In the genomic region with DNA sequence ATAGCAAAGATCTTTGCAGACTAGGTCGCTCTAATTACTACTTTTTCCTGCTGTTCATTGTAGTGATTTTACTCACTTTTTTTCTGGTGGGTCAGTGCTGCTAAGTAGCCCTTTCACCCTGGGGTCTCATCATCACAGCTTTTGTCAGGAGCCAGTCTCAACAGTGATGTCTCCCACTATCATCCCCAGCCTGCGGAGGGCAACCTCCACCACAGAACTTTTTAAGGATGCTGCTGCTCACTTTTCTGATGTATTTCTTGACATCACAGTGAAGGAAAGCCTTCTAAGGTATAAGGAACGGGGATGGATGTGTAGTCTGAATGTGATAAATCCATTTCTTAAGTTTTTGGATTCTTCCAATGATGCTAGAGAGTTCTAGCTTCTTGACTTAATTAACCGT, we compare ENCODE assay signal across 12 cellular contexts.
A peak's percentile ranks its signal among the peaks of the same experiment; 100 is the strongest.
DNase-seq lines count a peak whose midpoint lies in the region; ATAC-seq, FAIRE-seq and TF ChIP-seq lines count a peak whose summit lies in the region.
"Had no signal": no experiment of that assay in that cellular context is flagged by ENCODE, and none has a peak within 500 bp of the region (broad histone marks: within the 10 kb centered on the region; RNA-seq: fewer than 3 reads in every experiment).

No MANE protein-coding gene starts in this region.

- H4K20me1 ChIP-seq in HepG2 (ENCODE audit: insufficient read depth, low read length): no peaks in the 10 kb centered on the region
- H4K20me1 ChIP-seq in OCI-LY3 (ENCODE audit: insufficient read depth, low read length): no peaks in the 10 kb centered on the region

- H3K4me3 ChIP-seq in HepG2 (replicated peaks in 1 of 3; ENCODE audit: insufficient read depth in 1 of 3, low read depth in 2 of 3, low read length in 3 of 3) (no peak overlapping the region), right lobe of liver (no peak overlapping the region), OCI-LY3 (ENCODE audit: low read length) (no peak overlapping the region)

- H2AFZ ChIP-seq in HepG2 (ENCODE audit: low read length): no peak overlapping the region
- no peak overlapping the region for H2AFZ ChIP-seq in OCI-LY3 (ENCODE audit: low read depth, low read length)

- H3K9ac ChIP-seq in HepG2 (ENCODE audit: insufficient read depth, low read depth, low read length): no peak overlapping the region
- H3K9ac ChIP-seq in OCI-LY3 (ENCODE audit: low read length): no peak overlapping the region

- FAIRE-seq in HepG2 (lab: Jason Lieb, UNC): no peak
- FAIRE-seq: G401.6 had no signal

- no TSS peak for BruUV-seq in HepG2 (replicated peaks; lab: Mats Ljungman, UMichigan)

- DNase-seq in HepG2 (ENCODE audit: low spot score) (no peak), right lobe of liver (no peak), fibroblast of peridontal ligament (ENCODE audit: extremely low read depth) (peak; percentile 33), NCI-H1092 (lab: John Stamatoyannopoulos, UW) (no peak), GM19240 (ENCODE audit: insufficient read length, low spot score) (no peak), A172 (ENCODE audit: low spot score) (no peak)
- DNase-seq: NCI-H1436 treated with DMSO at 0.1 percent for 48 hours; stimulated activated CD4-positive, alpha-beta T cell treated with anti-CD3 and anti-CD28 coated beads, Interleukin-15, amount 100 ng/mL, for 24 hours; trophoblast cell had no signal

- H3K79me2 ChIP-seq in HepG2 (ENCODE audit: insufficient read depth, low read length) (no peaks in the 10 kb centered on the region), OCI-LY3 (ENCODE audit: low read length) (no peaks in the 10 kb centered on the region)

- no peaks in the 10 kb centered on the region for H3K36me3 ChIP-seq in HepG2 (replicated peaks in 1 of 2; ENCODE audit: control insufficient read depth in 1 of 2, insufficient read depth in 2 of 2, low read length in 2 of 2)
- H3K36me3 ChIP-seq in right lobe of liver: no peaks in the 10 kb centered on the region
- H3K36me3 ChIP-seq in OCI-LY3 (replicated peaks; ENCODE audit: low read depth, low read length): no peaks in the 10 kb centered on the region

- ATAC-seq in HepG2 (no peak), right lobe of liver (no peak), HG03521 (IDR thresholded peaks at IDR 0.05; ENCODE audit: unreplicated experiment) (no peak)

- no peaks in the 10 kb centered on the region for H3K27me3 ChIP-seq in HepG2 (ENCODE audit: control insufficient read depth in 1 of 2, insufficient read depth in 2 of 2, low read length in 2 of 2)
- H3K27me3 ChIP-seq in right lobe of liver: no peaks in the 10 kb centered on the region
- no peaks in the 10 kb centered on the region for H3K27me3 ChIP-seq in OCI-LY3 (ENCODE audit: low read depth, low read length)

- H3K27ac ChIP-seq in HepG2 (ENCODE audit: extremely low read length, insufficient read depth, low read length): no peak overlapping the region
- H3K27ac ChIP-seq in right lobe of liver: no peak overlapping the region
- no peak overlapping the region for H3K27ac ChIP-seq in OCI-LY3 (ENCODE audit: low read length)

- intact Hi-C loops in HepG2 (cut with micrococcal nuclease; ENCODE audit: unreplicated experiment) (no loop called here), right lobe of liver (cut with DNase I) (no loop called here)

- 21% methylated on average over 4 of the region's 4 CpGs for WGBS in HepG2 (ENCODE audit: low lambda C conversion rate)
- 66% methylated on average over 4 of the region's 4 CpGs for WGBS in right lobe of liver (ENCODE audit: insufficient coverage, low coverage, low lambda C conversion rate, missing lambda C conversion rate)

- H3K9me3 ChIP-seq in HepG2 (ENCODE audit: low read length) (no peaks in the 10 kb centered on the region), right lobe of liver (no peaks in the 10 kb centered on the region), OCI-LY3 (ENCODE audit: insufficient read depth, low read length) (no peaks in the 10 kb centered on the region)

- H3K4me2 ChIP-seq in HepG2 (ENCODE audit: low read depth, low read length): no peak overlapping the region
- no peak overlapping the region for H3K4me2 ChIP-seq in OCI-LY3 (ENCODE audit: low read length)

- TF ChIP-seq POLR2A in HepG2 (IDR thresholded peaks at IDR 0.05; ENCODE audit: insufficient read depth in 1 of 2, low read depth in 2 of 2, low read length in 2 of 2): no peak
- TF ChIP-seq POLR2A in right lobe of liver (IDR thresholded peaks at IDR 0.05): no peak

- TF ChIP-seq EP300 in HepG2 (IDR thresholded peaks at IDR 0.05; ENCODE audit: low read depth in 2 of 2, low read length in 2 of 2) (no peak), HepG2 (CRISPR knock-in tag; IDR thresholded peaks at IDR 0.05; ENCODE audit: borderline replicate concordance) (no peak)

- TF ChIP-seq CTCF in HepG2 (CRISPR knock-in tag; IDR thresholded peaks at IDR 0.05) (peak; percentile 18; the same call in 1 of the 2 replicates), right lobe of liver (IDR thresholded peaks at IDR 0.05) (no peak), OCI-LY3 (IDR thresholded peaks at IDR 0.05; ENCODE audit: low read depth, low read length) (peak; percentile 58)

- POLR2A ChIA-PET in HepG2 (lab: Yijun Ruan, JAX): no interaction called here

- no peak for TF ChIP-seq RAD21 in HepG2 (CRISPR knock-in tag; IDR thresholded peaks at IDR 0.05)

- CTCF ChIA-PET in HepG2 (lab: Yijun Ruan, JAX; ENCODE audit: low intra/inter-chr PET ratio, low total read pairs): no interaction called here

- H3K4me1 ChIP-seq in HepG2 (ENCODE audit: insufficient read depth, low read length) (no peaks in the 10 kb centered on the region), right lobe of liver (no peaks in the 10 kb centered on the region), OCI-LY3 (ENCODE audit: low read length) (no peaks in the 10 kb centered on the region)

- in situ Hi-C loops in HepG2 (cut with HindIII; ENCODE audit: extremely low pct_ligation_motif_present, low pct_unique_long_range_greater_than_20kb): no loop called here

TF ChIP-seq in HepG2, 621 proteins besides CTCF, POLR2A, EP300 and RAD21:
- TF ChIP-seq ZBTB1 (CRISPR knock-in tag; IDR thresholded peaks at IDR 0.05; ENCODE audit: borderline replicate concordance) (no peak), STAG1 (CRISPR knock-in tag; IDR thresholded peaks at IDR 0.05) (peak; percentile 36; the same call in 1 of the 2 replicates), HDAC6 (IDR thresholded peaks at IDR 0.05; ENCODE audit: low read depth, low read length) (no peak), PTBP1 (IDR thresholded peaks at IDR 0.05; ENCODE audit: low read depth, low read length, poor library complexity, severe bottlenecking) (no peak), RFXANK (CRISPR knock-in tag; IDR thresholded peaks at IDR 0.05) (no peak)
- TF ChIP-seq, protein P1, sequence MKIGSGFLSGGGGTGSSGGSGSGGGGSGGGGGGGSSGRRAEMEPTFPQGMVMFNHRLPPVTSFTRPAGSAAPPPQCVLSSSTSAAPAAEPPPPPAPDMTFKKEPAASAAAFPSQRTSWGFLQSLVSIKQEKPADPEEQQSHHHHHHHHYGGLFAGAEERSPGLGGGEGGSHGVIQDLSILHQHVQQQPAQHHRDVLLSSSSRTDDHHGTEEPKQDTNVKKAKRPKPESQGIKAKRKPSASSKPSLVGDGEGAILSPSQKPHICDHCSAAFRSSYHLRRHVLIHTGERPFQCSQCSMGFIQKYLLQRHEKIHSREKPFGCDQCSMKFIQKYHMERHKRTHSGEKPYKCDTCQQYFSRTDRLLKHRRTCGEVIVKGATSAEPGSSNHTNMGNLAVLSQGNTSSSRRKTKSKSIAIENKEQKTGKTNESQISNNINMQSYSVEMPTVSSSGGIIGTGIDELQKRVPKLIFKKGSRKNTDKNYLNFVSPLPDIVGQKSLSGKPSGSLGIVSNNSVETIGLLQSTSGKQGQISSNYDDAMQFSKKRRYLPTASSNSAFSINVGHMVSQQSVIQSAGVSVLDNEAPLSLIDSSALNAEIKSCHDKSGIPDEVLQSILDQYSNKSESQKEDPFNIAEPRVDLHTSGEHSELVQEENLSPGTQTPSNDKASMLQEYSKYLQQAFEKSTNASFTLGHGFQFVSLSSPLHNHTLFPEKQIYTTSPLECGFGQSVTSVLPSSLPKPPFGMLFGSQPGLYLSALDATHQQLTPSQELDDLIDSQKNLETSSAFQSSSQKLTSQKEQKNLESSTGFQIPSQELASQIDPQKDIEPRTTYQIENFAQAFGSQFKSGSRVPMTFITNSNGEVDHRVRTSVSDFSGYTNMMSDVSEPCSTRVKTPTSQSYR (CRISPR knock-in tag; IDR thresholded peaks at IDR 0.05; ENCODE audit: borderline replicate concordance): no peak
- TF ChIP-seq, protein P2, sequence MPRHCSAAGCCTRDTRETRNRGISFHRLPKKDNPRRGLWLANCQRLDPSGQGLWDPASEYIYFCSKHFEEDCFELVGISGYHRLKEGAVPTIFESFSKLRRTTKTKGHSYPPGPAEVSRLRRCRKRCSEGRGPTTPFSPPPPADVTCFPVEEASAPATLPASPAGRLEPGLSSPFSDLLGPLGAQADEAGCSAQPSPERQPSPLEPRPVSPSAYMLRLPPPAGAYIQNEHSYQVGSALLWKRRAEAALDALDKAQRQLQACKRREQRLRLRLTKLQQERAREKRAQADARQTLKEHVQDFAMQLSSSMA (CRISPR knock-in tag; IDR thresholded peaks at IDR 0.05): no peak
- TF ChIP-seq, protein P3, sequence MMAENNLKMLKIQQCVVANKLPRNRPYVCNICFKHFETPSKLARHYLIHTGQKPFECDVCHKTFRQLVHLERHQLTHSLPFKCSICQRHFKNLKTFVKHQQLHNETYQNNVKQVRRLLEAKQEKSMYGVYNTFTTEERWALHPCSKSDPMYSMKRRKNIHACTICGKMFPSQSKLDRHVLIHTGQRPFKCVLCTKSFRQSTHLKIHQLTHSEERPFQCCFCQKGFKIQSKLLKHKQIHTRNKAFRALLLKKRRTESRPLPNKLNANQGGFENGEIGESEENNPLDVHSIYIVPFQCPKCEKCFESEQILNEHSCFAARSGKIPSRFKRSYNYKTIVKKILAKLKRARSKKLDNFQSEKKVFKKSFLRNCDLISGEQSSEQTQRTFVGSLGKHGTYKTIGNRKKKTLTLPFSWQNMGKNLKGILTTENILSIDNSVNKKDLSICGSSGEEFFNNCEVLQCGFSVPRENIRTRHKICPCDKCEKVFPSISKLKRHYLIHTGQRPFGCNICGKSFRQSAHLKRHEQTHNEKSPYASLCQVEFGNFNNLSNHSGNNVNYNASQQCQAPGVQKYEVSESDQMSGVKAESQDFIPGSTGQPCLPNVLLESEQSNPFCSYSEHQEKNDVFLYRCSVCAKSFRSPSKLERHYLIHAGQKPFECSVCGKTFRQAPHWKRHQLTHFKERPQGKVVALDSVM (CRISPR knock-in tag; IDR thresholded peaks at IDR 0.05): no peak

Comparison
In these comparisons a context has a peak if more than half of its experiments do, and no peak if none do; other contexts are left out.
1. CTCF ChIP-seq: peak in HepG2 (single experiment) and OCI-LY3 (single experiment); none in right lobe of liver (0 of 4).